36 cellular contexts compared by ENCODE assay signal in genomic region chr4:69642961-69643360, GRCh38. TPM values are rescaled to one million over a fixed set of nuclear protein-coding genes. Genes with fewer than 3 reads are reported as not detected.
"Had no signal": no experiment of that assay in that cellular context is flagged by ENCODE, and none has a peak within 500 bp of the region (broad histone marks: within the 10 kb centered on the region; RNA-seq: fewer than 3 reads in every experiment).

No MANE protein-coding gene starts in this region.

- H3K36me3 ChIP-seq: left ventricle myocardium inferior, pancreas, right atrium auricular region, right lobe of liver, thyroid gland, transverse colon, upper lobe of left lung, vagina had no signal

- H3K4me1 Mint-ChIP-seq: immature natural killer cell; memory B cell; naive thymus-derived CD4-positive, alpha-beta T cell; stimulated activated memory B cell treated with anti-CD40 and anti-IgM and Interleukin-4, amounts not matched to agents 10 μg/mL and 1 μg/mL and 100 μg/mL, for 72 hours; stimulated activated naive CD8-positive, alpha-beta T cell treated with anti-CD3 and anti-CD28 coated beads, Interleukin-15, amount 100 ng/mL, for 72 hours had no signal

- ATAC-seq: mucosa of descending colon; naive thymus-derived CD4-positive, alpha-beta T cell; natural killer cell treated with Interleukin-12 subunit alpha and Interleukin-12 subunit beta and Interleukin-15 and Interleukin-18, amount 100 ng/mL, for 72 hours; pancreas; psoas muscle; right lobe of liver; stimulated activated memory B cell treated with anti-CD40 and anti-IgM and Interleukin-4, amounts not matched to agents 10 μg/mL and 1 μg/mL and 100 μg/mL, for 72 hours; stimulated activated naive CD8-positive, alpha-beta T cell treated with anti-CD3 and anti-CD28 coated beads, Interleukin-15, amount 100 ng/mL, for 72 hours had no signal

- H3K36me3 Mint-ChIP-seq: immature natural killer cell; memory B cell; naive thymus-derived CD4-positive, alpha-beta T cell; natural killer cell treated with Interleukin-12 subunit alpha and Interleukin-12 subunit beta and Interleukin-15 and Interleukin-18, amount 100 ng/mL, for 72 hours; stimulated activated memory B cell treated with anti-CD40 and anti-IgM and Interleukin-4, amounts not matched to agents 10 μg/mL and 1 μg/mL and 100 μg/mL, for 72 hours had no signal

- H3K4me3 ChIP-seq: left ventricle myocardium inferior, lung, mucosa of descending colon, pancreas, psoas muscle, right atrium auricular region, right lobe of liver, smooth muscle cell, testis, thyroid gland, transverse colon, upper lobe of left lung, vagina had no signal

- H3K27me3 Mint-ChIP-seq: memory B cell; naive thymus-derived CD4-positive, alpha-beta T cell; natural killer cell treated with Interleukin-12 subunit alpha and Interleukin-12 subunit beta and Interleukin-15 and Interleukin-18, amount 100 ng/mL, for 72 hours; stimulated activated memory B cell treated with anti-CD40 and anti-IgM and Interleukin-4, amounts not matched to agents 10 μg/mL and 1 μg/mL and 100 μg/mL, for 72 hours; stimulated activated naive CD8-positive, alpha-beta T cell treated with anti-CD3 and anti-CD28 coated beads, Interleukin-15, amount 100 ng/mL, for 72 hours had no signal

- H3K4me2 ChIP-seq: smooth muscle cell had no signal

- H3K4me1 ChIP-seq: left ventricle myocardium inferior, pancreas, psoas muscle, right atrium auricular region, right lobe of liver, testis, thyroid gland, transverse colon, upper lobe of left lung, vagina had no signal

- H3K27ac ChIP-seq: left ventricle myocardium inferior, pancreas, psoas muscle, right atrium auricular region, right lobe of liver, testis, thyroid gland, transverse colon, upper lobe of left lung, vagina had no signal

- H3K9me3 Mint-ChIP-seq: memory B cell; naive thymus-derived CD4-positive, alpha-beta T cell; natural killer cell treated with Interleukin-12 subunit alpha and Interleukin-12 subunit beta and Interleukin-15 and Interleukin-18, amount 100 ng/mL, for 72 hours; stimulated activated memory B cell treated with anti-CD40 and anti-IgM and Interleukin-4, amounts not matched to agents 10 μg/mL and 1 μg/mL and 100 μg/mL, for 72 hours; stimulated activated naive CD8-positive, alpha-beta T cell treated with anti-CD3 and anti-CD28 coated beads, Interleukin-15, amount 100 ng/mL, for 72 hours had no signal

- H3K27me3 ChIP-seq: pancreas, right atrium auricular region, right lobe of liver, testis, thyroid gland, transverse colon, upper lobe of left lung, vagina had no signal

- DNase-seq: immature natural killer cell; islet precursor cell; left ventricle myocardium inferior; midbrain; mucosa of descending colon; naive thymus-derived CD4-positive, alpha-beta T cell; pancreas; psoas muscle; right lobe of liver; stimulated activated CD4-positive, alpha-beta T cell treated with anti-CD3 and anti-CD28 coated beads, Interleukin-1b, Interleukin-23, amount 100 ng/mL, for 48 hours; stimulated activated CD4-positive, alpha-beta T cell treated with anti-CD3 and anti-CD28 coated beads, Interleukin-2, amount 100 ng/mL, for 48 hours; stimulated activated CD4-positive, alpha-beta T cell treated with anti-CD3 and anti-CD28 coated beads, Interleukin-4, amount 100 ng/mL, for 4 hours; stimulated activated CD8-positive, alpha-beta memory T cell treated with anti-CD3 and anti-CD28 coated beads, Interleukin-4, amount 100 ng/mL, for 48 hours; stimulated activated naive CD4-positive, alpha-beta T cell treated with Interleukin-2 at 50 U/mL for 16 hours; stimulated activated naive CD8-positive, alpha-beta T cell treated with anti-CD3 and anti-CD28 coated beads, Interleukin-15, amount 100 ng/mL, for 72 hours; substantia nigra; testis; thyroid gland; transverse colon; upper lobe of left lung had no signal

- H3K4me3 Mint-ChIP-seq: immature natural killer cell; memory B cell; naive thymus-derived CD4-positive, alpha-beta T cell; natural killer cell treated with Interleukin-12 subunit alpha and Interleukin-12 subunit beta and Interleukin-15 and Interleukin-18, amount 100 ng/mL, for 72 hours; stimulated activated memory B cell treated with anti-CD40 and anti-IgM and Interleukin-4, amounts not matched to agents 10 μg/mL and 1 μg/mL and 100 μg/mL, for 72 hours; stimulated activated naive CD8-positive, alpha-beta T cell treated with anti-CD3 and anti-CD28 coated beads, Interleukin-15, amount 100 ng/mL, for 72 hours had no signal

- H3K9me3 ChIP-seq: left ventricle myocardium inferior, mucosa of descending colon, pancreas, psoas muscle, right atrium auricular region, right lobe of liver, testis, thyroid gland, transverse colon, upper lobe of left lung, vagina had no signal

RNA-seq across cellular contexts. Expression of gene UGT2A2, which starts 3.5 kb away (rescaled TPM):
- total RNA-seq: kidney epithelial cell; left ventricle myocardium inferior; lower leg skin; lung; mesenteric fat pad; mucosa of descending colon; myocyte; naive thymus-derived CD4-positive, alpha-beta T cell; natural killer cell treated with Interleukin-12 subunit alpha and Interleukin-12 subunit beta and Interleukin-15 and Interleukin-18, amount 100 ng/mL, for 72 hours; omental fat pad; pancreas; posterior vena cava; psoas muscle; renal cortical epithelial cell; right atrium auricular region; right lobe of liver; skeletal muscle tissue; smooth muscle cell; testis; thyroid gland; transverse colon; upper lobe of left lung; urinary bladder; vagina had no signal

RNA-seq across cellular contexts. Expression of gene UGT2A1, which starts 10.1 kb away (rescaled TPM):
- total RNA-seq: kidney epithelial cell; left ventricle myocardium inferior; lung; mesenteric fat pad; mucosa of descending colon; myocyte; naive thymus-derived CD4-positive, alpha-beta T cell; natural killer cell treated with Interleukin-12 subunit alpha and Interleukin-12 subunit beta and Interleukin-15 and Interleukin-18, amount 100 ng/mL, for 72 hours; omental fat pad; pancreas; posterior vena cava; psoas muscle; renal cortical epithelial cell; right atrium auricular region; smooth muscle cell; thyroid gland; transverse colon; urinary bladder; vagina had no signal
